ENCODE assay signal across 12 cellular contexts in the genomic region with DNA sequence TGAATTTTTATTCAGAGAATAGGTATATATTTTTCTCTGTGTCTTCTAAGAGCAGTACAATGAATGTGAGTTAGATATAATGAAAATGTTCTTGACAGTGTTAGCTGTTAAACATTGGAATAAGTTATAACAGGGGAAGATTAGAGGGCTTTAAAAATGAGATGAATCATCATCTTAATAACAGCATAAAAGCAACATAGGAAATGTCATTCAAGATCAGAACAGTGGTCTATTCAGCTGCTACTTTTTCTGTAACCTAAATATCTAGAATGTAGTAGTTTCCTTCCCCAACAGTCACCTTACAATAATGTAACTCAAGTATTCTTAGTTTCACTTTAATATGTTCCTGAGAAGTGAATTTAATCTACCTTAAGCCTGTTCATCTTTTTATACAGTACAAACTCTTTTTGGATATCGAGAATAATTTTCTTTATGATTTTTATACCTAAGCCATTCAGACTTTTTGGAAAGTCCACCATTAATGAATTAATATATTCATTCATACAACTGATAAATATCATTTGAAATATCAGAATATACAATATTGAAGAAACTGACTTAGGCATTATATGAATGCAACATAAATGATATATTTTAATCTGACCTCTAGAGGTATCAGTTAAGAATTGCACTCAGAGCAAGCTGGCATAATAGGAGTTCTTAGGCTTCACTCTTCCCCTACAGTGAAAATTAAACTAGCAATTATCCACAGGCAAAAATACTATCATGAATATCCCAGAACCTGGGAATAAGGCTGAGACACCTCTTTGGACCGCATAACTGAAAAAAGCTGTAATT.
DNase-seq lines count a peak whose midpoint lies in the region; ATAC-seq, FAIRE-seq and TF ChIP-seq lines count a peak whose summit lies in the region.
"Had no signal": no experiment of that assay in that cellular context is flagged by ENCODE, and none has a peak within 500 bp of the region (broad histone marks: within the 10 kb centered on the region; RNA-seq: fewer than 3 reads in every experiment).

No MANE protein-coding gene starts in this region.

- H3K36me3 ChIP-seq in endothelial cell of umbilical vein (ENCODE audit: control insufficient read depth in 2 of 2, extremely low read depth in 1 of 2, insufficient read depth in 2 of 2, low read length in 2 of 2) (no peaks in the 10 kb centered on the region), gastroesophageal sphincter (no peaks in the 10 kb centered on the region)

- no peaks in the 10 kb centered on the region for H3K9me1 ChIP-seq in endothelial cell of umbilical vein (replicated peaks; ENCODE audit: control insufficient read depth, extremely low read depth, insufficient read depth, low read length)

- no peaks in the 10 kb centered on the region for H3K79me2 ChIP-seq in endothelial cell of umbilical vein (ENCODE audit: control insufficient read depth, insufficient read depth, low read length)

- POLR2A ChIA-PET in endothelial cell of umbilical vein (lab: Charles Lee): no interaction called here

- TF ChIP-seq CTCF in endothelial cell of umbilical vein (IDR thresholded peaks at IDR 0.05; ENCODE audit: extremely low read depth in 1 of 2, insufficient read depth in 1 of 2, low read depth in 1 of 2, low read length in 2 of 2) (no peak), gastroesophageal sphincter (IDR thresholded peaks at IDR 0.05) (peak in 1 of 4 experiments; percentile 23)

- intact Hi-C loops in endothelial cell of umbilical vein (cut with micrococcal nuclease): loop anchor here (1.0 to 10.0 kb wide), 4 partner anchors 176 to 733 kb away; no protein-coding TSS in a partner anchor

- 83 to 89% methylated on average over 2 of the region's 2 CpGs for WGBS in gastroesophageal sphincter (ENCODE audit: low coverage in 1 of 2), 2 donors

- BruUV-seq in endothelial cell of umbilical vein (replicated peaks; lab: Mats Ljungman, UMichigan): no TSS peak

- no peaks in the 10 kb centered on the region for H3K9me3 ChIP-seq in endothelial cell of umbilical vein (replicated peaks; ENCODE audit: control insufficient read depth, insufficient read depth, low read length)
- peaks cover 0 to 6% (median 0%) of the 10 kb centered on the region in 3 donors for H3K9me3 ChIP-seq in gastroesophageal sphincter

- no peak overlapping the region for H2AFZ ChIP-seq in endothelial cell of umbilical vein (ENCODE audit: low read depth, low read length)

- H3K9ac ChIP-seq in endothelial cell of umbilical vein (replicated peaks; ENCODE audit: extremely low read depth, insufficient read depth, low read length): no peak overlapping the region

- FAIRE-seq in endothelial cell of umbilical vein (lab: Jason Lieb, UNC): no peak
- FAIRE-seq: K562 had no signal

- H3K4me3 ChIP-seq in endothelial cell of umbilical vein (replicated peaks in 1 of 3; ENCODE audit: insufficient read depth in 1 of 3, low read depth in 1 of 3, low read length in 3 of 3) (no peak overlapping the region), gastroesophageal sphincter (no peak overlapping the region)
- H3K4me3 ChIP-seq: K562 had no signal

- H3K27ac ChIP-seq in endothelial cell of umbilical vein (ENCODE audit: insufficient read depth, low read depth, low read length) (no peak overlapping the region), gastroesophageal sphincter (no peak overlapping the region)

- TF ChIP-seq EP300 in gastroesophageal sphincter (IDR thresholded peaks at IDR 0.05): no peak

- H3K27me3 ChIP-seq in endothelial cell of umbilical vein (ENCODE audit: control insufficient read depth in 2 of 2, insufficient read depth in 2 of 2, low read length in 2 of 2) (no peaks in the 10 kb centered on the region), gastroesophageal sphincter (no peaks in the 10 kb centered on the region)

- no peaks in the 10 kb centered on the region for H4K20me1 ChIP-seq in endothelial cell of umbilical vein (replicated peaks; ENCODE audit: control insufficient read depth, extremely low read depth, insufficient read depth, low read length)

- peak overlapping the region; percentile 30 for H3K4me2 ChIP-seq in endothelial cell of umbilical vein (ENCODE audit: insufficient read depth, low read length)

- TF ChIP-seq POLR2A in endothelial cell of umbilical vein (IDR thresholded peaks at IDR 0.05; ENCODE audit: low read depth, low read length): no peak
- no peak for TF ChIP-seq POLR2A in gastroesophageal sphincter (IDR thresholded peaks at IDR 0.05)

- CTCF ChIA-PET in endothelial cell of umbilical vein (lab: Charles Lee): interaction anchor here (0.6 to 1.9 kb wide), 22 partner anchors 9 to 524 kb away, joined by 3 to 9 read pairs (median 4); a partner anchor contains a TSS

- DNase-seq in DMS 273 (lab: John Stamatoyannopoulos, UW; ENCODE audit: unreplicated experiment) (peak; percentile 37), DMS 273 treated with DMSO at 0.1 percent for 48 hours (lab: John Stamatoyannopoulos, UW) (no peak), NCI-H2227 treated with DMSO at 0.1 percent for 48 hours (lab: John Stamatoyannopoulos, UW) (peak; percentile 32), endothelial cell of umbilical vein (ENCODE audit: low read depth, low spot score) (peak; percentile 43), putamen (ENCODE audit: low spot score) (peak; percentile 12), SIG-M5 treated with dmso at 0.1 percent for 504 hours (lab: John Stamatoyannopoulos, UW; ENCODE audit: unreplicated experiment) (no peak)
- DNase-seq: 8988T, activated T-cell treated with anti-CD3 and anti-CD28 coated beads for 4 hours, SIG-M5 had no signal

- H3K4me1 ChIP-seq in endothelial cell of umbilical vein (ENCODE audit: control insufficient read depth, extremely low read depth, insufficient read depth, low read length): peaks cover 8% of the 10 kb centered on the region
- no peaks in the 10 kb centered on the region for H3K4me1 ChIP-seq in gastroesophageal sphincter

- dilution Hi-C loops in endothelial cell of umbilical vein (cut with MboI; ENCODE audit: extremely low pct_ligation_motif_present, low sequenced_read_pairs): no loop called here

- no peak for ATAC-seq in GM19463 (IDR thresholded peaks at IDR 0.05; ENCODE audit: unreplicated experiment)
- no peak for ATAC-seq in gastroesophageal sphincter
- ATAC-seq: K562 had no signal

TF ChIP-seq in endothelial cell of umbilical vein, 7 proteins besides CTCF, POLR2A, EP300 and RAD21:
- TF ChIP-seq FOS (IDR thresholded peaks at IDR 0.05; ENCODE audit: borderline replicate concordance, insufficient read depth, low read length) (peak; percentile 63), POLR2AphosphoS5 (IDR thresholded peaks at IDR 0.05; ENCODE audit: insufficient read depth, low read depth, low read length) (no peak)
TF ChIP-seq in endothelial cell of umbilical vein: peak in this region for 1.

Comparison
In these comparisons a context has a peak if more than half of its experiments do, and no peak if none do; other contexts are left out.
1. DNase-seq: peak in DMS 273 (single experiment), NCI-H2227 treated with DMSO at 0.1 percent for 48 hours (single experiment), endothelial cell of umbilical vein (single experiment) and putamen (single experiment); none in DMS 273 treated with DMSO at 0.1 percent for 48 hours (single experiment) and SIG-M5 treated with dmso at 0.1 percent for 504 hours (single experiment).